ENCODE assay signal across 1 cellular context in genomic region chr3:14113964-14114667, GRCh38.
TF ChIP-seq lines count a peak whose summit lies in the region.

No MANE protein-coding gene starts in this region.

TF ChIP-seq in A549, 52 proteins besides CTCF, POLR2A, EP300 and RAD21:
- TF ChIP-seq HMGXB4 (CRISPR knock-in tag; IDR thresholded peaks at IDR 0.05; ENCODE audit: borderline replicate concordance) (no peak), ESRRA (IDR thresholded peaks at IDR 0.05; ENCODE audit: borderline replicate concordance, low read length) (no peak), MAFK (IDR thresholded peaks at IDR 0.05; ENCODE audit: partially characterized antibody) (no peak), CHD2 (IDR thresholded peaks at IDR 0.05; ENCODE audit: low read length, partially characterized antibody) (no peak), POLR2AphosphoS2 (conservative IDR thresholded peaks at IDR 0.05; ENCODE audit: low read length) (no peak), RCOR1 (IDR thresholded peaks at IDR 0.05; ENCODE audit: low read depth, low read length) (no peak), EHF (CRISPR knock-in tag; IDR thresholded peaks at IDR 0.05) (no peak), HOXB5 (CRISPR knock-in tag; IDR thresholded peaks at IDR 0.05) (no peak), BCL3 (IDR thresholded peaks at IDR 0.05) (no peak), USF2 (IDR thresholded peaks at IDR 0.05) (no peak), CBX2 (IDR thresholded peaks at IDR 0.05; ENCODE audit: borderline replicate concordance, low read depth) (no peak), PHF8 (IDR thresholded peaks at IDR 0.05; ENCODE audit: borderline replicate concordance, low read depth) (no peak), REST (IDR thresholded peaks at IDR 0.05) (no peak), MAX (IDR thresholded peaks at IDR 0.05) (no peak), KDM1A (IDR thresholded peaks at IDR 0.05; ENCODE audit: low read depth) (no peak), MYC (IDR thresholded peaks at IDR 0.05; ENCODE audit: borderline replicate concordance, low read length) (no peak), MAZ (IDR thresholded peaks at IDR 0.05; ENCODE audit: borderline replicate concordance, low read depth, low read length) (no peak)
TF ChIP-seq in A549: peak in this region for 0.
